ENCODE assay signal across 16 cellular contexts in the genomic region with DNA sequence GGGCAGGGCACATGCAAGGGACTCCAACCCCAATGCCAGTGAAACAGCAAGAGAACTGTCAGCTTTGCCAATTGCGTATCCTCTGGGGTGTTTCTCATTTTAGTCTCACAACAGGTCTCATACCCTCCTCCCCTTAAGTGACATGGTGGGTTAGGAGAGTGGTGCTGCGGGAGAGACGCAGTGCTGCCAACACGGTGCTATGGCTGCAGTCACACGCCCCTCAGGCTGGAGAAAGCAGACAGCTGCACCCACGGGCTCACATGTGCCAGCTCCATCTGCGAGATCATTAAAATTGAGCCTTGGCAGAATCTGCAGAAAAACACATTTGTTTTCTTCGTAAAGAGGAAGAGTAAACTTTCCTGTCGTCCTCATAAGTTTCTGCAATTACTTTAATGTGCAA.
"Had no signal": no experiment of that assay in that cellular context is flagged by ENCODE, and none has a peak within 500 bp of the region (broad histone marks: within the 10 kb centered on the region; RNA-seq: fewer than 3 reads in every experiment).

No MANE protein-coding gene starts in this region.

- H2AFZ ChIP-seq: neural progenitor cell had no signal

- H3K4me3 ChIP-seq: breast epithelium, heart left ventricle, left ventricle myocardium inferior, neural progenitor cell, pancreas, thyroid gland had no signal

- H3K9me3 ChIP-seq: pancreas, thyroid gland had no signal

- DNase-seq: activated CD4-positive, alpha-beta memory T cell treated with anti-CD3 and anti-CD28 coated beads for 36 hours; activated CD8-positive, alpha-beta memory T cell treated with anti-CD3 and anti-CD28 coated beads, Interleukin-2, amount 50 U/mL, for 4 hours; activated naive CD8-positive, alpha-beta T cell treated with anti-CD3 and anti-CD28 coated beads, Interleukin-2, amount 10 ng/mL, durations not matched to agents 7 days and 5 days; activated T-cell treated with anti-CD3 and anti-CD28 coated beads, Interleukin-2, amount 50 U/mL, for 72 hours; foreskin fibroblast; heart left ventricle; islet precursor cell; left ventricle myocardium inferior; pancreas; stimulated activated CD4-positive, alpha-beta T cell treated with anti-CD3 and anti-CD28 coated beads, Interleukin-4, amount 100 ng/mL, for 1 hour; stimulated activated CD8-positive, alpha-beta memory T cell treated with anti-CD3 and anti-CD28 coated beads, Interleukin-4, amount 100 ng/mL, for 48 hours; stimulated activated naive CD8-positive, alpha-beta T cell treated with anti-CD3 and anti-CD28 coated beads, Interleukin-15, amount 100 ng/mL, for 72 hours; thyroid gland had no signal

- H3K27ac ChIP-seq: breast epithelium, heart left ventricle, left ventricle myocardium inferior, neural progenitor cell, pancreas, thyroid gland had no signal

- H3K36me3 ChIP-seq: breast epithelium, heart left ventricle, left ventricle myocardium inferior, neural progenitor cell, pancreas, thyroid gland had no signal

- H3K9ac ChIP-seq: neural progenitor cell had no signal

- ATAC-seq: activated T-cell treated with anti-CD3 and anti-CD28 coated beads, Interleukin-2, amount 50 U/mL, for 72 hours; esophagus mucosa; heart left ventricle; pancreas; stimulated activated naive CD8-positive, alpha-beta T cell treated with anti-CD3 and anti-CD28 coated beads, Interleukin-15, amount 100 ng/mL, for 72 hours had no signal

- H3K4me1 ChIP-seq: breast epithelium, left ventricle myocardium inferior, neural progenitor cell, pancreas, thyroid gland had no signal

- H3K4me2 ChIP-seq: neural progenitor cell had no signal

- H3K27me3 ChIP-seq: breast epithelium, neural progenitor cell, pancreas, thyroid gland had no signal
